Comparison of ENCODE assay signal across 8 cellular contexts in genomic region chr13:27374650-27375049, GRCh38. TPM values are rescaled to one million over a fixed set of nuclear protein-coding genes. Genes with fewer than 3 reads are reported as not detected.
DNase-seq lines count a peak whose midpoint lies in the region; ATAC-seq and TF ChIP-seq lines count a peak whose summit lies in the region.

No MANE protein-coding gene starts in this region.

- no peak overlapping the region for H3K9ac ChIP-seq in mesenchymal stem cell (ENCODE audit: low read length)

- H3K4me1 Mint-ChIP-seq in activated CD8-positive, alpha-beta T cell treated with anti-CD3 and anti-CD28 coated beads for 36 hours (ENCODE audit: low read depth): peaks cover 8% of the 10 kb centered on the region
- peaks cover 5 to 9% of the 10 kb centered on the region in 2 donors for H3K4me1 Mint-ChIP-seq in effector memory CD8-positive, alpha-beta T cell (ENCODE audit: low read depth in 2 of 2)

- H3K9me3 ChIP-seq in mesenchymal stem cell (ENCODE audit: control insufficient read depth, low read length): peaks cover 7% of the 10 kb centered on the region

- no peak overlapping the region for H3K27ac ChIP-seq in mesenchymal stem cell (ENCODE audit: low read length, poor library complexity, severe bottlenecking)

- H2BK5ac ChIP-seq in mesenchymal stem cell (ENCODE audit: low read depth, low read length, poor library complexity, severe bottlenecking): no peak overlapping the region

- H2BK15ac ChIP-seq in mesenchymal stem cell (ENCODE audit: low read depth, poor library complexity, severe bottlenecking): no peak overlapping the region

- no peaks in the 10 kb centered on the region for H3K36me3 ChIP-seq in mesenchymal stem cell (ENCODE audit: control insufficient read depth in 1 of 2, insufficient read depth in 2 of 2, low read depth in 1 of 2, low read length in 2 of 2)

- H3K18ac ChIP-seq in mesenchymal stem cell (ENCODE audit: low read depth in 1 of 2, low read length in 2 of 2): no peak overlapping the region

- no peaks in the 10 kb centered on the region for H3K4me1 ChIP-seq in mesenchymal stem cell (ENCODE audit: control insufficient read depth, insufficient read depth, low read depth, low read length)

- H2BK120ac ChIP-seq in mesenchymal stem cell (ENCODE audit: low read depth, low read length): no peak overlapping the region

- H3K4ac ChIP-seq in mesenchymal stem cell (ENCODE audit: low read depth in 1 of 2, low read length in 2 of 2): no peak overlapping the region

- WGBS in mesenchymal stem cell: 0% methylated on average over 5 of the region's 7 CpGs

- H3K27me3 Mint-ChIP-seq in activated CD8-positive, alpha-beta T cell treated with anti-CD3 and anti-CD28 coated beads for 36 hours: peaks cover 15% of the 10 kb centered on the region
- peaks cover 15 to 70% of the 10 kb centered on the region in 2 donors for H3K27me3 Mint-ChIP-seq in effector memory CD8-positive, alpha-beta T cell

- H3K9me3 Mint-ChIP-seq in activated CD8-positive, alpha-beta T cell treated with anti-CD3 and anti-CD28 coated beads for 36 hours: no peaks in the 10 kb centered on the region
- no peaks in the 10 kb centered on the region for H3K9me3 Mint-ChIP-seq in effector memory CD8-positive, alpha-beta T cell

- H2AK5ac ChIP-seq in mesenchymal stem cell (ENCODE audit: low read length, severe bottlenecking): no peak overlapping the region

- H2AFZ ChIP-seq in mesenchymal stem cell (ENCODE audit: low read depth, low read length): no peak overlapping the region

- POLR2A ChIA-PET in activated CD8-positive, alpha-beta T cell treated with anti-CD3 and anti-CD28 coated beads for 36 hours (lab: Charles Lee): interaction anchor here (1.0 kb wide), 1 partner anchor 452 kb away, joined by 3 read pairs; no protein-coding TSS in a partner anchor

- peak; percentile 76 for TF ChIP-seq CTCF in GM12864 (IDR thresholded peaks at IDR 0.05; ENCODE audit: low read depth, low read length, missing control alignments)
- peak; percentile 52 for TF ChIP-seq CTCF in activated CD8-positive, alpha-beta T cell treated with anti-CD3 and anti-CD28 coated beads for 36 hours (IDR thresholded peaks at IDR 0.05)

- H3K4me3 Mint-ChIP-seq in activated CD8-positive, alpha-beta T cell treated with anti-CD3 and anti-CD28 coated beads for 36 hours: no peak overlapping the region
- H3K4me3 Mint-ChIP-seq in effector memory CD8-positive, alpha-beta T cell: no peak overlapping the region

- intact Hi-C loops in activated CD8-positive, alpha-beta T cell treated with anti-CD3 and anti-CD28 coated beads for 36 hours (cut with micrococcal nuclease): loop anchor here (10.0 kb wide), 1 partner anchor 610 kb away; the partner anchor contains the start of gene URAD

- DNase-seq in GM12864 (ENCODE audit: low read depth) (no peak), NCI-H748 treated with DMSO at 0.1 percent for 48 hours (lab: John Stamatoyannopoulos, UW) (peak; percentile 87), mesenchymal stem cell (peak; percentile 87)
- peak; percentile 70 for DNase-seq in activated CD8-positive, alpha-beta T cell treated with anti-CD3 and anti-CD28 coated beads for 36 hours
- DNase-seq in effector memory CD8-positive, alpha-beta T cell: peak; percentile 36 to 45 (median 38)
- DNase-seq in stimulated activated naive CD4-positive, alpha-beta T cell (lab: John Stamatoyannopoulos, UW): peak in 5 of 6 experiments; percentile 8 to 53 (median 27)

- H3K27me3 ChIP-seq in mesenchymal stem cell (ENCODE audit: control insufficient read depth in 1 of 2, insufficient read depth in 1 of 2, low read length in 2 of 2): peaks cover 43% of the 10 kb centered on the region in 2 experiments

- no peak overlapping the region for H3K23ac ChIP-seq in mesenchymal stem cell (ENCODE audit: low read length in 2 of 2)

- H3K27ac Mint-ChIP-seq in activated CD8-positive, alpha-beta T cell treated with anti-CD3 and anti-CD28 coated beads for 36 hours: no peak overlapping the region
- no peak overlapping the region for H3K27ac Mint-ChIP-seq in effector memory CD8-positive, alpha-beta T cell

- CTCF ChIA-PET in activated CD8-positive, alpha-beta T cell treated with anti-CD3 and anti-CD28 coated beads for 36 hours (lab: Charles Lee): interaction anchor here (0.6 to 9.9 kb wide), 26 partner anchors 9 to 584 kb away, joined by 3 to 140 read pairs (median 3); partner anchors contain the start of gene GTF3A

- H3K36me3 Mint-ChIP-seq in activated CD8-positive, alpha-beta T cell treated with anti-CD3 and anti-CD28 coated beads for 36 hours (ENCODE audit: low read depth): no peaks in the 10 kb centered on the region
- peaks cover 5% of the 10 kb centered on the region for H3K36me3 Mint-ChIP-seq in effector memory CD8-positive, alpha-beta T cell (ENCODE audit: insufficient read depth)

- no peak overlapping the region for H4K8ac ChIP-seq in mesenchymal stem cell (ENCODE audit: low read length)

- H3K79me1 ChIP-seq in mesenchymal stem cell (replicated peaks; ENCODE audit: low read length, poor library complexity, severe bottlenecking): no peaks in the 10 kb centered on the region

- no peak overlapping the region for H2BK12ac ChIP-seq in mesenchymal stem cell (ENCODE audit: low read length in 2 of 2)

- H3K4me2 ChIP-seq in mesenchymal stem cell (ENCODE audit: low read length, poor library complexity, severe bottlenecking): no peak overlapping the region

- H3K4me3 ChIP-seq in GM12864 (ENCODE audit: low read depth, low read length) (no peak overlapping the region), mesenchymal stem cell (ENCODE audit: insufficient read depth in 1 of 2, low read depth in 1 of 2, low read length in 2 of 2) (no peak overlapping the region)

- H3K14ac ChIP-seq in mesenchymal stem cell (ENCODE audit: low read length in 2 of 2): no peak overlapping the region

- no peak overlapping the region for H4K91ac ChIP-seq in mesenchymal stem cell (ENCODE audit: low read length)

- peak; percentile 79 for ATAC-seq in HG03354 (IDR thresholded peaks at IDR 0.05; ENCODE audit: poor library complexity, severe bottlenecking, unreplicated experiment)
- ATAC-seq in activated CD8-positive, alpha-beta T cell treated with anti-CD3 and anti-CD28 coated beads for 36 hours: peak; percentile 93
- ATAC-seq in effector memory CD8-positive, alpha-beta T cell (replicated peaks): peak; percentile 88
- ATAC-seq in HG02588 (IDR thresholded peaks at IDR 0.05; ENCODE audit: unreplicated experiment): no peak

RNA-seq across cellular contexts. Expression of gene GTF3A, which starts 49.8 kb away (rescaled TPM):
- total RNA-seq in activated CD8-positive, alpha-beta T cell treated with anti-CD3 and anti-CD28 coated beads for 36 hours: 100 to 1,000 TPM; 278 to 282 TPM
- 106 TPM for polyA plus RNA-seq in mesenchymal stem cell (2013, experiment 1 of 2)
- 107 TPM for polyA plus RNA-seq in mesenchymal stem cell (2013, experiment 2 of 2)
